Comparison of ENCODE assay signal across 17 cellular contexts in the genomic region with DNA sequence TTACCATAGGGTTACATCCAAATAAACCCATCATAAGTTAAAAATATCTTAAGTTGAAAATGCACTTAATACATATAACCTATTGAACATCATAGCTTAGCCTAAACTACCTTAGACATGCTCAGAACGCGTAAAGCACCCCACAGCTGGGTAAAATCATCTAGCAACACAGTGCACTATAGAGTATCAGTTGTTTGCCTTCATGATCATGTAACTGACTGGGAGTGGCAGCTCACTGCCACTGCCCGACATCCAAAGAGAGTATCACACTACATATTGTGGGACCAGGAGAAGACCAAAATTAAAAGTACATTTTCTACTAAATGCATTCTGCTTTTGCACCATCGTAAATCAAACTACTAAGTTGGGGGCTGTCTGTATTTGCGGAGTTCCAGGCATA. TPM values are rescaled to one million over a fixed set of nuclear protein-coding genes. Genes with fewer than 3 reads are reported as not detected.
DNase-seq lines count a peak whose midpoint lies in the region; ATAC-seq and TF ChIP-seq lines count a peak whose summit lies in the region.
"Had no signal": no experiment of that assay in that cellular context is flagged by ENCODE, and none has a peak within 500 bp of the region (broad histone marks: within the 10 kb centered on the region; RNA-seq: fewer than 3 reads in every experiment).

No MANE protein-coding gene starts in this region.

- peaks cover 12% of the 10 kb centered on the region for H3K36me3 ChIP-seq in CD4-positive, alpha-beta memory T cell (ENCODE audit: insufficient read depth, low read length)
- H3K36me3 ChIP-seq in testis (ENCODE audit: low read depth, missing control alignments) (no peaks in the 10 kb centered on the region), MM.1S (replicated peaks; ENCODE audit: insufficient read depth, low read length) (no peaks in the 10 kb centered on the region)
- H3K36me3 ChIP-seq: BLaER1, HAP-1 had no signal

- no peak overlapping the region for H3K4me2 ChIP-seq in MM.1S (ENCODE audit: low read depth, low read length)
- H3K4me2 ChIP-seq: BLaER1, KMS-11 had no signal

- TF ChIP-seq CTCF in testis (IDR thresholded peaks at IDR 0.05) (no peak), MM.1S (IDR thresholded peaks at IDR 0.05; ENCODE audit: low read length) (no peak), Calu3 (IDR thresholded peaks at IDR 0.05; ENCODE audit: unreplicated experiment) (no peak)

- H3K4me3 Mint-ChIP-seq in CD4-positive, alpha-beta memory T cell, result peak overlapping the region in 5 of 8 donors; percentile 33 to 70 (median 51)
- H3K4me3 Mint-ChIP-seq in T-helper 17 cell (no peak overlapping the region), Calu3 (ENCODE audit: low read depth, unreplicated experiment) (no peak overlapping the region)

- no peaks in the 10 kb centered on the region for H4K20me1 ChIP-seq in MM.1S (ENCODE audit: insufficient read depth, low read length)
- H4K20me1 ChIP-seq: BLaER1 had no signal

- no peaks in the 10 kb centered on the region for H3F3A ChIP-seq in MM.1S (ENCODE audit: insufficient read depth, low read length)

- WGBS in testis, 2 donors, result 92 to 96% methylated on average over 5 of the region's 5 CpGs

- peak overlapping the region in 3 of 7 donors; percentile 45 to 73 (median 49) for H3K27ac Mint-ChIP-seq in CD4-positive, alpha-beta memory T cell
- H3K27ac Mint-ChIP-seq in T-helper 17 cell (peak overlapping the region; percentile 88), Calu3 (ENCODE audit: unreplicated experiment) (no peak overlapping the region)

- intact Hi-C loops in CD4-positive, alpha-beta memory T cell (cut with micrococcal nuclease), result no loop called here
- intact Hi-C loops in testis (cut with DNase I; ENCODE audit: low total_unique reads), result no loop called here
- intact Hi-C loops in Calu3 (cut with micrococcal nuclease; ENCODE audit: unreplicated experiment), result no loop called here

- H3K9ac ChIP-seq in MM.1S (ENCODE audit: low read length), result no peak overlapping the region
- H3K9ac ChIP-seq: BLaER1, KMS-11 had no signal

- no peak for ATAC-seq in T-helper 17 cell
- ATAC-seq: GM12878 had no signal

- POLR2A ChIA-PET in CD4-positive, alpha-beta memory T cell (lab: Charles Lee; ENCODE audit: partially characterized antibody), result interaction anchor here (1.3 kb wide), 1 partner anchor 14 kb away, joined by 3 read pairs; no protein-coding TSS in a partner anchor

- DNase-seq in CD4-positive, alpha-beta memory T cell, result no peak
- DNase-seq in T-helper 17 cell (no peak), caudate nucleus (lab: John Stamatoyannopoulos, UW) (no peak), putamen (ENCODE audit: low spot score) (peak; percentile 31), testis (no peak), MM.1S (no peak), Calu3 (no peak)
- DNase-seq: Caco-2, DMS79, NCI-H1092 treated with DMSO at 0.1 percent for 48 hours, NCI-H1694 had no signal

- no peaks in the 10 kb centered on the region for H3K27me3 Mint-ChIP-seq in CD4-positive, alpha-beta memory T cell
- H3K27me3 Mint-ChIP-seq in T-helper 17 cell (no peaks in the 10 kb centered on the region), Calu3 (ENCODE audit: unreplicated experiment) (no peaks in the 10 kb centered on the region)

- H3K9me3 Mint-ChIP-seq in CD4-positive, alpha-beta memory T cell, result peaks cover 0 to 17% (median 10%) of the 10 kb centered on the region in 8 donors
- H3K9me3 Mint-ChIP-seq in Calu3 (ENCODE audit: low read depth, unreplicated experiment), result no peaks in the 10 kb centered on the region

- TF ChIP-seq POLR2A in testis (IDR thresholded peaks at IDR 0.05), result no peak

- no TSS peak for BruUV-seq in Calu3 (replicated peaks; lab: Mats Ljungman, UMichigan)

- H3K4me1 Mint-ChIP-seq in CD4-positive, alpha-beta memory T cell, result peaks cover 55 to 66% (median 60%) of the 10 kb centered on the region in 4 donors
- H3K4me1 Mint-ChIP-seq in T-helper 17 cell, result peaks cover 39% of the 10 kb centered on the region
- H3K4me1 Mint-ChIP-seq in Calu3 (ENCODE audit: low read depth, unreplicated experiment), result no peaks in the 10 kb centered on the region

- H3K9me2 ChIP-seq in MM.1S (replicated peaks; ENCODE audit: insufficient read depth, low read length), result no peaks in the 10 kb centered on the region

- CTCF ChIA-PET in CD4-positive, alpha-beta memory T cell (lab: Charles Lee; ENCODE audit: partially characterized antibody), result interaction anchor here (0.7 to 1.3 kb wide), 3 partner anchors 9 to 49 kb away, joined by 3 to 7 read pairs (median 4); no protein-coding TSS in a partner anchor
- CTCF ChIA-PET in Calu3 (lab: Charles Lee), result interaction anchor here (1.2 kb wide), 1 partner anchor 14 kb away, joined by 3 read pairs; no protein-coding TSS in a partner anchor

- H3K79me2 ChIP-seq in MM.1S (ENCODE audit: low read length), result no peaks in the 10 kb centered on the region

- H2AFZ ChIP-seq in MM.1S (ENCODE audit: low read length), result no peak overlapping the region

- H3K36me3 Mint-ChIP-seq in CD4-positive, alpha-beta memory T cell, result peaks cover 37 to 47% of the 10 kb centered on the region in 2 donors
- H3K36me3 Mint-ChIP-seq in T-helper 17 cell (ENCODE audit: low read depth), result peaks cover 7% of the 10 kb centered on the region
- H3K36me3 Mint-ChIP-seq in Calu3 (ENCODE audit: insufficient read depth, unreplicated experiment), result no peaks in the 10 kb centered on the region

- H3K4me3 ChIP-seq in CD4-positive, alpha-beta memory T cell (ENCODE audit: low read length in 2 of 2), result no peak overlapping the region
- H3K4me3 ChIP-seq in testis (no peak overlapping the region), MM.1S (ENCODE audit: low read length) (no peak overlapping the region)
- H3K4me3 ChIP-seq: BLaER1, GM12878, HAP-1 had no signal

- H3K4me1 ChIP-seq in CD4-positive, alpha-beta memory T cell (ENCODE audit: insufficient read depth, low read length), result peaks cover 68% of the 10 kb centered on the region
- H3K4me1 ChIP-seq in testis (no peaks in the 10 kb centered on the region), MM.1S (ENCODE audit: low read length) (no peaks in the 10 kb centered on the region)
- H3K4me1 ChIP-seq: BLaER1, HAP-1 had no signal

- H3K27ac ChIP-seq in CD4-positive, alpha-beta memory T cell (ENCODE audit: low read depth, low read length), result no peak overlapping the region
- peak overlapping the region; percentile 90 for H3K27ac ChIP-seq in caudate nucleus (ENCODE audit: low read depth, low read length)
- H3K27ac ChIP-seq in testis, result no peak overlapping the region
- no peak overlapping the region for H3K27ac ChIP-seq in MM.1S (ENCODE audit: low read length)
- H3K27ac ChIP-seq: BLaER1, KMS-11 had no signal

- peaks cover 0 to 3% of the 10 kb centered on the region in 2 donors for H3K9me3 ChIP-seq in CD4-positive, alpha-beta memory T cell (ENCODE audit: control insufficient read depth in 1 of 2, low read length in 2 of 2)
- H3K9me3 ChIP-seq in T-helper 17 cell (ENCODE audit: control insufficient read depth, low read length, poor library complexity, severe bottlenecking) (no peaks in the 10 kb centered on the region), testis (no peaks in the 10 kb centered on the region), MM.1S (replicated peaks; ENCODE audit: insufficient read depth, low read length) (no peaks in the 10 kb centered on the region)
- H3K9me3 ChIP-seq: BLaER1, HAP-1 had no signal

- no peaks in the 10 kb centered on the region for H3K27me3 ChIP-seq in CD4-positive, alpha-beta memory T cell (ENCODE audit: insufficient read depth, low read length)
- H3K27me3 ChIP-seq in testis, result no peaks in the 10 kb centered on the region
- no peaks in the 10 kb centered on the region for H3K27me3 ChIP-seq in MM.1S (replicated peaks; ENCODE audit: insufficient read depth, low read length)
- H3K27me3 ChIP-seq: BLaER1 had no signal

RNA-seq across cellular contexts. Expression of a gene that starts 31.7 kb away (rescaled TPM):
- total RNA-seq in CD4-positive, alpha-beta memory T cell, result 10 to 100 TPM; 58.1 to 58.7 TPM
- polyA plus RNA-seq in CD4-positive, alpha-beta memory T cell, result 100 to 1,000 TPM in 1 of 2 donors, 10 to 100 TPM in 1; 83.1 to 112 TPM
- total RNA-seq in T-helper 17 cell, result 10 to 100 TPM; 53.9 to 64.7 TPM
- total RNA-seq in testis, result 1 to 10 TPM in 1 of 2 donors, under 1 TPM in 1; 0.62 to 2.1 TPM
- polyA plus RNA-seq in testis (ENCODE audit: insufficient read depth, low read depth, low replicate concordance), result 0.36 TPM
- total RNA-seq in Calu3 (2022), result not detected in 2 replicates
- total RNA-seq: Caco-2, G401, MCF 10A had no signal

Comparison
In these comparisons a context has a peak if more than half of its experiments do, and no peak if none do; other contexts are left out.
1. H3K4me3 Mint-ChIP-seq: peak in CD4-positive, alpha-beta memory T cell (5 of 8); none in T-helper 17 cell (single experiment) and Calu3 (single experiment).
2. RNA of a gene that starts 31.7 kb away (total RNA-seq): 53.9 to 64.7 TPM in T-helper 17 cell and 58.1 to 58.7 TPM in CD4-positive, alpha-beta memory T cell; 0.62 to 2.1 TPM in testis and not detected in Calu3; every median in the first group is over 10 times any median in the second.